ENCODE assay signal across 19 cellular contexts in genomic region chr10:20313665-20314064, GRCh38.
A peak's percentile ranks its signal among the peaks of the same experiment; 100 is the strongest.
DNase-seq lines count a peak whose midpoint lies in the region; ATAC-seq and TF ChIP-seq lines count a peak whose summit lies in the region.
"Had no signal": no experiment of that assay in that cellular context is flagged by ENCODE, and none has a peak within 500 bp of the region (broad histone marks: within the 10 kb centered on the region; RNA-seq: fewer than 3 reads in every experiment).

No MANE protein-coding gene starts in this region.

- peaks cover 0 to 18% (median 0%) of the 10 kb centered on the region in 11 donors for H3K9me3 ChIP-seq in heart right ventricle
- H3K9me3 ChIP-seq in right lobe of liver: no peaks in the 10 kb centered on the region
- H3K9me3 ChIP-seq: A549 had no signal

- TF ChIP-seq CTCF in heart right ventricle (IDR thresholded peaks at IDR 0.05): no peak
- TF ChIP-seq CTCF in dorsolateral prefrontal cortex (IDR thresholded peaks at IDR 0.05 in 54 of 56, conservative IDR thresholded peaks at IDR 0.05 in 2 of 56; ENCODE audit: low read depth in 1 of 56, partially characterized antibody in 56 of 56): no peak
- no peak for TF ChIP-seq CTCF in right lobe of liver (IDR thresholded peaks at IDR 0.05)

- TF ChIP-seq POLR2A in right lobe of liver (IDR thresholded peaks at IDR 0.05): no peak

- no peak overlapping the region for H3K4me3 ChIP-seq in heart right ventricle
- H3K4me3 ChIP-seq in dorsolateral prefrontal cortex: no peak overlapping the region
- no peak overlapping the region for H3K4me3 ChIP-seq in right lobe of liver
- H3K4me3 ChIP-seq: A549; BLaER1 treated with 17β-estradiol and CSF1 and Interleukin-3, amounts not matched to agents 10 nM and 100 nM; GM12878 had no signal

- intact Hi-C loops in heart right ventricle (cut with DNase I): no loop called here
- intact Hi-C loops in left ventricle myocardium superior (cut with micrococcal nuclease): no loop called here
- intact Hi-C loops in dorsolateral prefrontal cortex (cut with DNase I): loop anchor here in 1 of 2 donors (5.0 kb wide), 1 partner anchor 449 kb away; no protein-coding TSS in a partner anchor
- intact Hi-C loops in right lobe of liver (cut with DNase I): no loop called here

- peak in 6 of 8 donors; percentile 17 to 82 (median 48) for ATAC-seq in heart right ventricle
- ATAC-seq in left ventricle myocardium superior: no peak
- ATAC-seq in GM21825 (IDR thresholded peaks at IDR 0.05; ENCODE audit: unreplicated experiment): no peak
- ATAC-seq in right lobe of liver: no peak
- ATAC-seq: A549; CD8-positive, alpha-beta T cell; GM12878; HepG2 had no signal

- H3K36me3 ChIP-seq in heart right ventricle: no peaks in the 10 kb centered on the region
- H3K36me3 ChIP-seq in right lobe of liver: no peaks in the 10 kb centered on the region

- H3K4me1 ChIP-seq in heart right ventricle (peaks cover 0 to 16% (median 4%) of the 10 kb centered on the region in 9 donors), right lobe of liver (no peaks in the 10 kb centered on the region)
- H3K4me1 ChIP-seq: A549; BLaER1 treated with 17β-estradiol and CSF1 and Interleukin-3, amounts not matched to agents 10 nM and 100 nM had no signal

- H3K27ac ChIP-seq in heart right ventricle (no peak overlapping the region), dorsolateral prefrontal cortex (peak overlapping the region in 35 of 59 donors; percentile 3 to 78 (median 48)), right lobe of liver (no peak overlapping the region)
- H3K27ac ChIP-seq: 22Rv1; A549; BLaER1 treated with 17β-estradiol and CSF1 and Interleukin-3, amounts not matched to agents 10 nM and 100 nM had no signal

- WGBS in heart right ventricle, 2 donors: 36 to 48% methylated on average over 3 of the region's 3 CpGs
- 24% methylated on average over 3 of the region's 3 CpGs for WGBS in right lobe of liver (ENCODE audit: insufficient coverage, low coverage, low lambda C conversion rate, missing lambda C conversion rate)

- DNase-seq in heart right ventricle (no peak), left ventricle myocardium superior (no peak), dorsolateral prefrontal cortex (peak in 1 of 10 donors; percentile 42), inferior parietal cortex (ENCODE audit: extremely low spot score) (peak; percentile 60), NCI-H2081 treated with DMSO at 0.1 percent for 48 hours (lab: John Stamatoyannopoulos, UW) (no peak), right lobe of liver (no peak)
- DNase-seq in activated CD4-positive, alpha-beta T cell treated with anti-CD3 and anti-CD28 coated beads, Interleukin-2, amount 50 U/mL, for 48 hours: no peak
- DNase-seq: CD8-positive, alpha-beta T cell; DMS 273 treated with DMSO at 0.1 percent for 48 hours; DMS53; DND-41; EL; H9 had no signal

- no peaks in the 10 kb centered on the region for H3K27me3 ChIP-seq in heart right ventricle
- no peaks in the 10 kb centered on the region for H3K27me3 ChIP-seq in dorsolateral prefrontal cortex
- no peaks in the 10 kb centered on the region for H3K27me3 ChIP-seq in right lobe of liver
- H3K27me3 ChIP-seq: BLaER1 treated with 17β-estradiol and CSF1 and Interleukin-3, amounts not matched to agents 10 nM and 100 nM had no signal

Comparison
In these comparisons a context has a peak if more than half of its experiments do, and no peak if none do; other contexts are left out.
1. ATAC-seq: peak in heart right ventricle (6 of 8); none in left ventricle myocardium superior (single experiment), GM21825 (single experiment) and right lobe of liver (0 of 4).
2. H3K27ac ChIP-seq: peak in dorsolateral prefrontal cortex (35 of 59); none in heart right ventricle (0 of 10) and right lobe of liver (0 of 3).